1 cellular context compared by ENCODE assay signal in the genomic region with DNA sequence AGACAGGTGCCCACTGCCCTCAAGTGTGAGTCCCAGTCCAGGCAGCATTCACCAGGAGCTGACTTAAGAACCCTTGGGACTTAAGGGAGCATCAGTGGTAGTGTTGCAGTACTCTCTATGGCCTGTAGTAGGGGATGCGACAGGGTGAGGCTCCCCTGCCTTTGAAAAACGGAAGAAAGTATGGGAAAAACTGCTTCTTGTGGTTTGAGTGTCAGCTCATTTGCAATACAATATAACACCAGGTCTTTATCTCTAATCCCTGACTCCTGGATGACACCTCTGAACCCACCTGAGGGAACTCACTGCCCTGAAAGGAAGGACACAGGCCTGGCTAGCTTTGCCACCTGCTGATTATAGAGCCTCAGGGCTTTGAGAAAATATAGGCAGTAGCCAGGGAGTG.
TF ChIP-seq lines count a peak whose summit lies in the region.

No MANE protein-coding gene starts in this region.

TF ChIP-seq in WTC11, 78 proteins besides CTCF, POLR2A, EP300 and RAD21:
- TF ChIP-seq, protein P1, sequence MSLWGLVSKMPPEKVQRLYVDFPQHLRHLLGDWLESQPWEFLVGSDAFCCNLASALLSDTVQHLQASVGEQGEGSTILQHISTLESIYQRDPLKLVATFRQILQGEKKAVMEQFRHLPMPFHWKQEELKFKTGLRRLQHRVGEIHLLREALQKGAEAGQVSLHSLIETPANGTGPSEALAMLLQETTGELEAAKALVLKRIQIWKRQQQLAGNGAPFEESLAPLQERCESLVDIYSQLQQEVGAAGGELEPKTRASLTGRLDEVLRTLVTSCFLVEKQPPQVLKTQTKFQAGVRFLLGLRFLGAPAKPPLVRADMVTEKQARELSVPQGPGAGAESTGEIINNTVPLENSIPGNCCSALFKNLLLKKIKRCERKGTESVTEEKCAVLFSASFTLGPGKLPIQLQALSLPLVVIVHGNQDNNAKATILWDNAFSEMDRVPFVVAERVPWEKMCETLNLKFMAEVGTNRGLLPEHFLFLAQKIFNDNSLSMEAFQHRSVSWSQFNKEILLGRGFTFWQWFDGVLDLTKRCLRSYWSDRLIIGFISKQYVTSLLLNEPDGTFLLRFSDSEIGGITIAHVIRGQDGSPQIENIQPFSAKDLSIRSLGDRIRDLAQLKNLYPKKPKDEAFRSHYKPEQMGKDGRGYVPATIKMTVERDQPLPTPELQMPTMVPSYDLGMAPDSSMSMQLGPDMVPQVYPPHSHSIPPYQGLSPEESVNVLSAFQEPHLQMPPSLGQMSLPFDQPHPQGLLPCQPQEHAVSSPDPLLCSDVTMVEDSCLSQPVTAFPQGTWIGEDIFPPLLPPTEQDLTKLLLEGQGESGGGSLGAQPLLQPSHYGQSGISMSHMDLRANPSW (CRISPR knock-in tag; conservative IDR thresholded peaks at IDR 0.05; ENCODE audit: low read depth) = no peak
- peak; percentile 56; the same call in 1 of the 2 replicates for TF ChIP-seq FOXK1 (CRISPR knock-in tag; IDR thresholded peaks at IDR 0.05)
- TF ChIP-seq, protein P2, sequence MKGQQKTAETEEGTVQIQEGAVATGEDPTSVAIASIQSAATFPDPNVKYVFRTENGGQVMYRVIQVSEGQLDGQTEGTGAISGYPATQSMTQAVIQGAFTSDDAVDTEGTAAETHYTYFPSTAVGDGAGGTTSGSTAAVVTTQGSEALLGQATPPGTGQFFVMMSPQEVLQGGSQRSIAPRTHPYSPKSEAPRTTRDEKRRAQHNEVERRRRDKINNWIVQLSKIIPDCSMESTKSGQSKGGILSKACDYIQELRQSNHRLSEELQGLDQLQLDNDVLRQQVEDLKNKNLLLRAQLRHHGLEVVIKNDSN (CRISPR knock-in tag; IDR thresholded peaks at IDR 0.05) = no peak
